Comparison of ENCODE assay signal across 19 cellular contexts in the genomic region with DNA sequence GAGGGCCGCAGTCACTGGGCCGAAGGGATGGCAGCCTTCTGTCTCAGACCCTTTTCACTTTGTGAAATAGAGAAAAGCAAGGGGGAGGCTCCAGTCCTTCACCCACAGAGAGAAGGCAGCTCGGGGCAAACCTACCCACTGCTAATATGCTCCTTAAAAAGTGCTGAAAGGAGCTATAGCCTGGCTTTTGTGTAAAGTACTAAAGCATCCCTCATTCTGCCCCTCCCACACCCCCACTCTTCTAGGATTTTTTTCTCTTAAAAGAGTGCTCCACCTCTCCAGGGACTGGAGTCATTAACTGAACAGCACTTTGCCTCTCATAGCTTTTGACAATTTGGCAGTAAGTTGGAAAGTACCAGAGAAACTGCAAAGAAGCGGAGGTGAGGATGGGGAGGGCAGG.
"Had no signal": no experiment of that assay in that cellular context is flagged by ENCODE, and none has a peak within 500 bp of the region (broad histone marks: within the 10 kb centered on the region; RNA-seq: fewer than 3 reads in every experiment).

No MANE protein-coding gene starts in this region.

- H3K27ac ChIP-seq: adrenal gland, esophagus squamous epithelium, hepatocyte, WERI-Rb-1 had no signal

- H3K36me3 ChIP-seq: adrenal gland, colonic mucosa, WERI-Rb-1 had no signal

- ATAC-seq: activated CD4-positive, alpha-beta T cell treated with anti-CD3 and anti-CD28 coated beads for 36 hours; left lobe of liver; natural killer cell; T-helper 17 cell had no signal

- H3K27me3 ChIP-seq: adrenal gland, colonic mucosa, esophagus squamous epithelium, hepatocyte had no signal

- H3K9me3 ChIP-seq: adrenal gland, colonic mucosa, esophagus squamous epithelium had no signal

- H3K4me3 ChIP-seq: adrenal gland, colonic mucosa, esophagus squamous epithelium, hepatocyte, smooth muscle cell had no signal

- DNase-seq: activated CD4-positive, alpha-beta memory T cell treated with anti-CD3 and anti-CD28 coated beads, Interleukin-2, amount 10 ng/mL, durations not matched to agents 7 days and 5 days; activated CD4-positive, alpha-beta T cell treated with anti-CD3 and anti-CD28 coated beads for 36 hours; activated naive CD4-positive, alpha-beta T cell treated with anti-CD3 and anti-CD28 coated beads, Interleukin-2, amount 50 U/mL, for 16 hours; activated T-cell treated with anti-CD3 and anti-CD28 coated beads, Interleukin-2, amount 50 U/mL, for 24 hours; adrenal gland; central memory CD4-positive, alpha-beta T cell; esophagus squamous epithelium; islet precursor cell; natural killer cell; occipital lobe; stimulated activated CD4-positive, alpha-beta T cell treated with anti-CD3 and anti-CD28 coated beads, Interleukin-4, amount 100 ng/mL, for 4 hours; stimulated activated CD8-positive, alpha-beta memory T cell treated with anti-CD3 and anti-CD28 coated beads, Interleukin-4, amount 100 ng/mL, for 48 hours; stimulated activated naive CD4-positive, alpha-beta T cell treated with Interleukin-2 at 50 U/mL for 16 hours; T-helper 17 cell; WERI-Rb-1 had no signal

- H3K4me1 ChIP-seq: adrenal gland had no signal
